ENCODE assay signal across 1 cellular context in genomic region chr11:111446404-111447152, GRCh38.
TF ChIP-seq lines count a peak whose summit lies in the region.

No MANE protein-coding gene starts in this region.

TF ChIP-seq in HepG2, 621 proteins besides CTCF, POLR2A, EP300 and RAD21 (continued from another document and continues in another):
- TF ChIP-seq, protein P1, sequence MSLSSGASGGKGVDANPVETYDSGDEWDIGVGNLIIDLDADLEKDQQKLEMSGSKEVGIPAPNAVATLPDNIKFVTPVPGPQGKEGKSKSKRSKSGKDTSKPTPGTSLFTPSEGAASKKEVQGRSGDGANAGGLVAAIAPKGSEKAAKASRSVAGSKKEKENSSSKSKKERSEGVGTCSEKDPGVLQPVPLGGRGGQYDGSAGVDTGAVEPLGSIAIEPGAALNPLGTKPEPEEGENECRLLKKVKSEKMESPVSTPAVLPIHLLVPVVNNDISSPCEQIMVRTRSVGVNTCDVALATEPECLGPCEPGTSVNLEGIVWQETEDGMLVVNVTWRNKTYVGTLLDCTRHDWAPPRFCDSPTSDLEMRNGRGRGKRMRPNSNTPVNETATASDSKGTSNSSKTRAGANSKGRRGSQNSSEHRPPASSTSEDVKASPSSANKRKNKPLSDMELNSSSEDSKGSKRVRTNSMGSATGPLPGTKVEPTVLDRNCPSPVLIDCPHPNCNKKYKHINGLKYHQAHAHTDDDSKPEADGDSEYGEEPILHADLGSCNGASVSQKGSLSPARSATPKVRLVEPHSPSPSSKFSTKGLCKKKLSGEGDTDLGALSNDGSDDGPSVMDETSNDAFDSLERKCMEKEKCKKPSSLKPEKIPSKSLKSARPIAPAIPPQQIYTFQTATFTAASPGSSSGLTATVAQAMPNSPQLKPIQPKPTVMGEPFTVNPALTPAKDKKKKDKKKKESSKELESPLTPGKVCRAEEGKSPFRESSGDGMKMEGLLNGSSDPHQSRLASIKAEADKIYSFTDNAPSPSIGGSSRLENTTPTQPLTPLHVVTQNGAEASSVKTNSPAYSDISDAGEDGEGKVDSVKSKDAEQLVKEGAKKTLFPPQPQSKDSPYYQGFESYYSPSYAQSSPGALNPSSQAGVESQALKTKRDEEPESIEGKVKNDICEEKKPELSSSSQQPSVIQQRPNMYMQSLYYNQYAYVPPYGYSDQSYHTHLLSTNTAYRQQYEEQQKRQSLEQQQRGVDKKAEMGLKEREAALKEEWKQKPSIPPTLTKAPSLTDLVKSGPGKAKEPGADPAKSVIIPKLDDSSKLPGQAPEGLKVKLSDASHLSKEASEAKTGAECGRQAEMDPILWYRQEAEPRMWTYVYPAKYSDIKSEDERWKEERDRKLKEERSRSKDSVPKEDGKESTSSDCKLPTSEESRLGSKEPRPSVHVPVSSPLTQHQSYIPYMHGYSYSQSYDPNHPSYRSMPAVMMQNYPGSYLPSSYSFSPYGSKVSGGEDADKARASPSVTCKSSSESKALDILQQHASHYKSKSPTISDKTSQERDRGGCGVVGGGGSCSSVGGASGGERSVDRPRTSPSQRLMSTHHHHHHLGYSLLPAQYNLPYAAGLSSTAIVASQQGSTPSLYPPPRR (CRISPR knock-in tag; IDR thresholded peaks at IDR 0.05; ENCODE audit: borderline replicate concordance): no peak
- TF ChIP-seq FOSL2 (CRISPR knock-in tag; IDR thresholded peaks at IDR 0.05) (0 out of 2 replicates have a peak, but pooled peaks have one; percentile 22), HMGA1 (CRISPR knock-in tag; conservative IDR thresholded peaks at IDR 0.05) (no peak), ZNF354B (CRISPR knock-in tag; IDR thresholded peaks at IDR 0.05) (no peak), CBX5 (CRISPR knock-in tag; IDR thresholded peaks at IDR 0.05; ENCODE audit: borderline replicate concordance) (peak; percentile 38; the same call in 1 of the 2 replicates), ELF3 (CRISPR knock-in tag; IDR thresholded peaks at IDR 0.05) (peak; percentile 46; the same call in 1 of the 2 replicates), ZFP36L2 (CRISPR knock-in tag; IDR thresholded peaks at IDR 0.05) (no peak), ZFP37 (CRISPR knock-in tag; IDR thresholded peaks at IDR 0.05; ENCODE audit: borderline replicate concordance) (no peak), KDM5A (IDR thresholded peaks at IDR 0.05; ENCODE audit: borderline replicate concordance, low read length) (no peak), NFATC3 (CRISPR knock-in tag; IDR thresholded peaks at IDR 0.05) (0 out of 2 replicates have a peak, but pooled peaks have one; percentile 30), SALL1 (CRISPR knock-in tag; IDR thresholded peaks at IDR 0.05) (peak; percentile 44; the same call in 1 of the 2 replicates), GABPA (IDR thresholded peaks at IDR 0.05; ENCODE audit: low read depth, low read length) (no peak), GABPA (CRISPR knock-in tag; IDR thresholded peaks at IDR 0.05; ENCODE audit: low read depth) (no peak), ZZZ3 (CRISPR knock-in tag; IDR thresholded peaks at IDR 0.05; ENCODE audit: borderline replicate concordance) (no peak), ZNF557 (CRISPR knock-in tag; IDR thresholded peaks at IDR 0.05) (no peak), SAP130 (CRISPR knock-in tag; IDR thresholded peaks at IDR 0.05; ENCODE audit: low read depth) (peak; percentile 21; the same call in 1 of the 2 replicates), ERF (CRISPR knock-in tag; IDR thresholded peaks at IDR 0.05) (peak; percentile 34; the same call in 1 of the 2 replicates), IRF2 (CRISPR knock-in tag; IDR thresholded peaks at IDR 0.05) (peak; percentile 63; the same call in 1 of the 2 replicates), ZNF713 (CRISPR knock-in tag; IDR thresholded peaks at IDR 0.05) (no peak), ZNF552 (CRISPR knock-in tag; IDR thresholded peaks at IDR 0.05; ENCODE audit: borderline replicate concordance) (no peak), ZBTB7A (CRISPR knock-in tag; IDR thresholded peaks at IDR 0.05) (no peak), ZBTB4 (CRISPR knock-in tag; IDR thresholded peaks at IDR 0.05; ENCODE audit: borderline replicate concordance) (no peak), SMC3 (IDR thresholded peaks at IDR 0.05; ENCODE audit: low read length) (peak; percentile 95), ZNF740 (CRISPR knock-in tag; IDR thresholded peaks at IDR 0.05) (no peak), ZNF10 (CRISPR knock-in tag; IDR thresholded peaks at IDR 0.05; ENCODE audit: borderline replicate concordance, low read depth) (no peak), ZFP90 (CRISPR knock-in tag; IDR thresholded peaks at IDR 0.05; ENCODE audit: borderline replicate concordance) (no peak), ZNF225 (CRISPR knock-in tag; IDR thresholded peaks at IDR 0.05) (no peak), DBP (CRISPR knock-in tag; IDR thresholded peaks at IDR 0.05; ENCODE audit: not compliant biosample characterization) (no peak), ZNF746 (CRISPR knock-in tag; IDR thresholded peaks at IDR 0.05) (no peak)
- TF ChIP-seq, protein P2, sequence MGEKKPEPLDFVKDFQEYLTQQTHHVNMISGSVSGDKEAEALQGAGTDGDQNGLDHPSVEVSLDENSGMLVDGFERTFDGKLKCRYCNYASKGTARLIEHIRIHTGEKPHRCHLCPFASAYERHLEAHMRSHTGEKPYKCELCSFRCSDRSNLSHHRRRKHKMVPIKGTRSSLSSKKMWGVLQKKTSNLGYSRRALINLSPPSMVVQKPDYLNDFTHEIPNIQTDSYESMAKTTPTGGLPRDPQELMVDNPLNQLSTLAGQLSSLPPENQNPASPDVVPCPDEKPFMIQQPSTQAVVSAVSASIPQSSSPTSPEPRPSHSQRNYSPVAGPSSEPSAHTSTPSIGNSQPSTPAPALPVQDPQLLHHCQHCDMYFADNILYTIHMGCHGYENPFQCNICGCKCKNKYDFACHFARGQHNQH (CRISPR knock-in tag; IDR thresholded peaks at IDR 0.05): 0 out of 2 replicates have a peak, but pooled peaks have one; percentile 32
- TF ChIP-seq, protein P3, sequence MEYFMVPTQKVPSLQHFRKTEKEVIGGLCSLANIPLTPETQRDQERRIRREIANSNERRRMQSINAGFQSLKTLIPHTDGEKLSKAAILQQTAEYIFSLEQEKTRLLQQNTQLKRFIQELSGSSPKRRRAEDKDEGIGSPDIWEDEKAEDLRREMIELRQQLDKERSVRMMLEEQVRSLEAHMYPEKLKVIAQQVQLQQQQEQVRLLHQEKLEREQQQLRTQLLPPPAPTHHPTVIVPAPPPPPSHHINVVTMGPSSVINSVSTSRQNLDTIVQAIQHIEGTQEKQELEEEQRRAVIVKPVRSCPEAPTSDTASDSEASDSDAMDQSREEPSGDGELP (IDR thresholded peaks at IDR 0.05; ENCODE audit: borderline replicate concordance, low read depth): peak; percentile 22; the same call in 1 of the 2 replicates
- TF ChIP-seq, protein P4, sequence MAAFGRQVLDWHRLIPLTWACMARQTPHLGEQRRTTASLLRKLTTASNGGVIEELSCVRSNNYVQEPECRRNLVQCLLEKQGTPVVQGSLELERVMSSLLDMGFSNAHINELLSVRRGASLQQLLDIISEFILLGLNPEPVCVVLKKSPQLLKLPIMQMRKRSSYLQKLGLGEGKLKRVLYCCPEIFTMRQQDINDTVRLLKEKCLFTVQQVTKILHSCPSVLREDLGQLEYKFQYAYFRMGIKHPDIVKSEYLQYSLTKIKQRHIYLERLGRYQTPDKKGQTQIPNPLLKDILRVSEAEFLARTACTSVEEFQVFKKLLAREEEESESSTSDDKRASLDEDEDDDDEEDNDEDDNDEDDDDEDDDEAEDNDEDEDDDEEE (CRISPR knock-in tag; IDR thresholded peaks at IDR 0.05): no peak
- TF ChIP-seq, protein P5, sequence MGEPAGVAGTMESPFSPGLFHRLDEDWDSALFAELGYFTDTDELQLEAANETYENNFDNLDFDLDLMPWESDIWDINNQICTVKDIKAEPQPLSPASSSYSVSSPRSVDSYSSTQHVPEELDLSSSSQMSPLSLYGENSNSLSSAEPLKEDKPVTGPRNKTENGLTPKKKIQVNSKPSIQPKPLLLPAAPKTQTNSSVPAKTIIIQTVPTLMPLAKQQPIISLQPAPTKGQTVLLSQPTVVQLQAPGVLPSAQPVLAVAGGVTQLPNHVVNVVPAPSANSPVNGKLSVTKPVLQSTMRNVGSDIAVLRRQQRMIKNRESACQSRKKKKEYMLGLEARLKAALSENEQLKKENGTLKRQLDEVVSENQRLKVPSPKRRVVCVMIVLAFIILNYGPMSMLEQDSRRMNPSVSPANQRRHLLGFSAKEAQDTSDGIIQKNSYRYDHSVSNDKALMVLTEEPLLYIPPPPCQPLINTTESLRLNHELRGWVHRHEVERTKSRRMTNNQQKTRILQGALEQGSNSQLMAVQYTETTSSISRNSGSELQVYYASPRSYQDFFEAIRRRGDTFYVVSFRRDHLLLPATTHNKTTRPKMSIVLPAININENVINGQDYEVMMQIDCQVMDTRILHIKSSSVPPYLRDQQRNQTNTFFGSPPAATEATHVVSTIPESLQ (CRISPR knock-in tag; conservative IDR thresholded peaks at IDR 0.05): no peak
- TF ChIP-seq, protein P6, sequence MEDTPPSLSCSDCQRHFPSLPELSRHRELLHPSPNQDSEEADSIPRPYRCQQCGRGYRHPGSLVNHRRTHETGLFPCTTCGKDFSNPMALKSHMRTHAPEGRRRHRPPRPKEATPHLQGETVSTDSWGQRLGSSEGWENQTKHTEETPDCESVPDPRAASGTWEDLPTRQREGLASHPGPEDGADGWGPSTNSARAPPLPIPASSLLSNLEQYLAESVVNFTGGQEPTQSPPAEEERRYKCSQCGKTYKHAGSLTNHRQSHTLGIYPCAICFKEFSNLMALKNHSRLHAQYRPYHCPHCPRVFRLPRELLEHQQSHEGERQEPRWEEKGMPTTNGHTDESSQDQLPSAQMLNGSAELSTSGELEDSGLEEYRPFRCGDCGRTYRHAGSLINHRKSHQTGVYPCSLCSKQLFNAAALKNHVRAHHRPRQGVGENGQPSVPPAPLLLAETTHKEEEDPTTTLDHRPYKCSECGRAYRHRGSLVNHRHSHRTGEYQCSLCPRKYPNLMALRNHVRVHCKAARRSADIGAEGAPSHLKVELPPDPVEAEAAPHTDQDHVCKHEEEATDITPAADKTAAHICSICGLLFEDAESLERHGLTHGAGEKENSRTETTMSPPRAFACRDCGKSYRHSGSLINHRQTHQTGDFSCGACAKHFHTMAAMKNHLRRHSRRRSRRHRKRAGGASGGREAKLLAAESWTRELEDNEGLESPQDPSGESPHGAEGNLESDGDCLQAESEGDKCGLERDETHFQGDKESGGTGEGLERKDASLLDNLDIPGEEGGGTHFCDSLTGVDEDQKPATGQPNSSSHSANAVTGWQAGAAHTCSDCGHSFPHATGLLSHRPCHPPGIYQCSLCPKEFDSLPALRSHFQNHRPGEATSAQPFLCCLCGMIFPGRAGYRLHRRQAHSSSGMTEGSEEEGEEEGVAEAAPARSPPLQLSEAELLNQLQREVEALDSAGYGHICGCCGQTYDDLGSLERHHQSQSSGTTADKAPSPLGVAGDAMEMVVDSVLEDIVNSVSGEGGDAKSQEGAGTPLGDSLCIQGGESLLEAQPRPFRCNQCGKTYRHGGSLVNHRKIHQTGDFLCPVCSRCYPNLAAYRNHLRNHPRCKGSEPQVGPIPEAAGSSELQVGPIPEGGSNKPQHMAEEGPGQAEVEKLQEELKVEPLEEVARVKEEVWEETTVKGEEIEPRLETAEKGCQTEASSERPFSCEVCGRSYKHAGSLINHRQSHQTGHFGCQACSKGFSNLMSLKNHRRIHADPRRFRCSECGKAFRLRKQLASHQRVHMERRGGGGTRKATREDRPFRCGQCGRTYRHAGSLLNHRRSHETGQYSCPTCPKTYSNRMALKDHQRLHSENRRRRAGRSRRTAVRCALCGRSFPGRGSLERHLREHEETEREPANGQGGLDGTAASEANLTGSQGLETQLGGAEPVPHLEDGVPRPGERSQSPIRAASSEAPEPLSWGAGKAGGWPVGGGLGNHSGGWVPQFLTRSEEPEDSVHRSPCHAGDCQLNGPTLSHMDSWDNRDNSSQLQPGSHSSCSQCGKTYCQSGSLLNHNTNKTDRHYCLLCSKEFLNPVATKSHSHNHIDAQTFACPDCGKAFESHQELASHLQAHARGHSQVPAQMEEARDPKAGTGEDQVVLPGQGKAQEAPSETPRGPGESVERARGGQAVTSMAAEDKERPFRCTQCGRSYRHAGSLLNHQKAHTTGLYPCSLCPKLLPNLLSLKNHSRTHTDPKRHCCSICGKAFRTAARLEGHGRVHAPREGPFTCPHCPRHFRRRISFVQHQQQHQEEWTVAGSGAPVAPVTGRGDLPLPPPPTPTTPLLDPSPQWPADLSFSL (CRISPR knock-in tag; IDR thresholded peaks at IDR 0.05): peak; percentile 77
